Comparison of ENCODE assay signal across 8 cellular contexts in genomic region chr20:19976595-19977372, GRCh38. TPM values are rescaled to one million over a fixed set of nuclear protein-coding genes. Genes with fewer than 3 reads are reported as not detected.
DNase-seq lines count a peak whose midpoint lies in the region; ATAC-seq and TF ChIP-seq lines count a peak whose summit lies in the region.

No MANE protein-coding gene starts in this region.

- H2AFZ ChIP-seq in HCT116 (ENCODE audit: low read depth, low read length, poor library complexity, severe bottlenecking), result peak overlapping the region; percentile 37

- peak overlapping the region in 1 of 2 experiments; percentile 41; a peak in 3 of 4 replicates for H3K4me3 ChIP-seq in HCT116 (replicated peaks in 1 of 2; ENCODE audit: low read depth in 1 of 2, low read length in 2 of 2)
- peak overlapping the region; percentile 93 for H3K4me3 ChIP-seq in astrocyte of the cerebellum (ENCODE audit: low read depth, low read length)

- H3K36me3 Mint-ChIP-seq in stimulated activated naive B cell treated with anti-CD40 and anti-IgM and Interleukin-4, amounts not matched to agents 10 μg/mL and 1 μg/mL and 100 μg/mL, for 72 hours, result peaks cover 0 to 5% of the 10 kb centered on the region in 2 donors

- peaks cover 10% of the 10 kb centered on the region; the same call in 1 of the 2 replicates for H3K27me3 ChIP-seq in HCT116 (ENCODE audit: insufficient read depth, low read length)

- CTCF ChIA-PET in HCT116 (lab: Charles Lee), result interaction anchor here (0.6 kb wide), 1 partner anchor 90 kb away, joined by 3 read pairs; no protein-coding TSS in a partner anchor

- peak overlapping the region; percentile 15 for H3K27ac Mint-ChIP-seq in stimulated activated naive B cell treated with anti-CD40 and anti-IgM and Interleukin-4, amounts not matched to agents 10 μg/mL and 1 μg/mL and 100 μg/mL, for 72 hours

- H3K4me2 ChIP-seq in HCT116 (ENCODE audit: low read length), result peak overlapping the region; percentile 79

- RAD21 ChIA-PET in HCT116 (lab: Charles Lee; ENCODE audit: low non-redundant PET in 1 of 2, low total read pairs in 2 of 2, uncharacterized antibody in 2 of 2, unreplicated experiment in 2 of 2), result interaction anchor here (0.6 to 0.9 kb wide), 2 partner anchors 11 to 17 kb away, joined by 3 read pairs; no protein-coding TSS in a partner anchor

- H3K4me1 Mint-ChIP-seq in stimulated activated naive B cell treated with anti-CD40 and anti-IgM and Interleukin-4, amounts not matched to agents 10 μg/mL and 1 μg/mL and 100 μg/mL, for 72 hours, result peaks cover 8 to 10% of the 10 kb centered on the region in 2 donors

- in situ Hi-C loops in astrocyte of the cerebellum (cut with HindIII; ENCODE audit: low sequenced_read_pairs), result loop anchor here (10.0 kb wide), 1 partner anchor 192 kb away; no protein-coding TSS in a partner anchor

- peak; percentile 63 for DNase-seq in HCT116 (ENCODE audit: low read depth, low spot score)
- peak; percentile 79 for DNase-seq in astrocyte of the cerebellum (ENCODE audit: low read depth)
- peak; percentile 68 for DNase-seq in iPS-NIHi11 (ENCODE audit: low spot score)
- DNase-seq in stimulated activated naive B cell treated with anti-CD40 and anti-IgM and Interleukin-4, amounts not matched to agents 10 μg/mL and 1 μg/mL and 100 μg/mL, for 72 hours, result no peak
- DNase-seq in NCI-H187 treated with DMSO at 0.1 percent for 48 hours (lab: John Stamatoyannopoulos, UW), result no peak
- DNase-seq in activated naive CD4-positive, alpha-beta T cell treated with anti-CD3 and anti-CD28 coated beads, Interleukin-2, amount 50 U/mL, for 16 hours, result no peak
- DNase-seq in activated CD4-positive, alpha-beta T cell treated with anti-CD3 and anti-CD28 coated beads, Interleukin-2, amount 50 U/mL, for 4 hours, result no peak

- peak overlapping the region; percentile 39 for H3K9ac ChIP-seq in HCT116 (ENCODE audit: low read length)

- TF ChIP-seq RAD21 in HCT116 (IDR thresholded peaks at IDR 0.05; ENCODE audit: low read depth), result 0 out of 2 replicates have a peak, but pooled peaks have one; percentile 6

- no peaks in the 10 kb centered on the region for H3K9me2 ChIP-seq in HCT116 (ENCODE audit: insufficient read depth)

- H3K4me3 Mint-ChIP-seq in stimulated activated naive B cell treated with anti-CD40 and anti-IgM and Interleukin-4, amounts not matched to agents 10 μg/mL and 1 μg/mL and 100 μg/mL, for 72 hours, result no peak overlapping the region

- H3K27ac ChIP-seq in HCT116 (ENCODE audit: low read depth, low read length), result peak overlapping the region; percentile 60

- intact Hi-C loops in HCT116 (cut with micrococcal nuclease), result no loop called here

- ATAC-seq in HCT116, result peak; percentile 78
- ATAC-seq in stimulated activated naive B cell treated with anti-CD40 and anti-IgM and Interleukin-4, amounts not matched to agents 10 μg/mL and 1 μg/mL and 100 μg/mL, for 72 hours (replicated peaks), result no peak
- ATAC-seq in HG03025 (IDR thresholded peaks at IDR 0.05; ENCODE audit: low FRiP score, unreplicated experiment), result no peak

- peaks cover 50 to 56% of the 10 kb centered on the region in 2 experiments for H3K4me1 ChIP-seq in HCT116 (ENCODE audit: control insufficient read depth in 1 of 2, insufficient read depth in 2 of 2, low read length in 2 of 2)

- TF ChIP-seq CTCF in HCT116 (IDR thresholded peaks at IDR 0.05 in 2 of 3, conservative IDR thresholded peaks at IDR 0.05 in 1 of 3; ENCODE audit: borderline replicate concordance in 1 of 3, insufficient read depth in 1 of 3, low read depth in 2 of 3, low read length in 2 of 3) (no peak), astrocyte of the cerebellum (IDR thresholded peaks at IDR 0.05; ENCODE audit: low read depth, low read length, missing control alignments) (no peak)

- H3K9me3 ChIP-seq in HCT116 (ENCODE audit: control insufficient read depth in 1 of 2, insufficient read depth in 1 of 2, low read depth in 1 of 2, low read length in 2 of 2), result no peaks in the 10 kb centered on the region

- no peaks in the 10 kb centered on the region for H4K20me1 ChIP-seq in HCT116 (ENCODE audit: insufficient read depth)

- H3K27me3 Mint-ChIP-seq in stimulated activated naive B cell treated with anti-CD40 and anti-IgM and Interleukin-4, amounts not matched to agents 10 μg/mL and 1 μg/mL and 100 μg/mL, for 72 hours, result no peaks in the 10 kb centered on the region

- no peaks in the 10 kb centered on the region for H3K79me2 ChIP-seq in HCT116 (ENCODE audit: insufficient read depth, low read length)

- no TSS peak for BruUV-seq in HCT116 (replicated peaks; lab: Mats Ljungman, UMichigan)

- POLR2A ChIA-PET in HCT116 (lab: Charles Lee), result interaction anchor here (1.1 kb wide), 1 partner anchor 16 kb away, joined by 3 read pairs; no protein-coding TSS in a partner anchor

- H3K36me3 ChIP-seq in HCT116 (ENCODE audit: control insufficient read depth in 1 of 2, insufficient read depth in 2 of 2, low read length in 2 of 2), result no peaks in the 10 kb centered on the region

- TF ChIP-seq POLR2A in HCT116 (IDR thresholded peaks at IDR 0.05; ENCODE audit: borderline replicate concordance, extremely low read depth, insufficient read depth, insufficient read length), result no peak

- H3K9me3 Mint-ChIP-seq in stimulated activated naive B cell treated with anti-CD40 and anti-IgM and Interleukin-4, amounts not matched to agents 10 μg/mL and 1 μg/mL and 100 μg/mL, for 72 hours, result no peaks in the 10 kb centered on the region

TF ChIP-seq in HCT116, 20 proteins besides CTCF, POLR2A, EP300 and RAD21 (continues in another document):
- TF ChIP-seq REST (IDR thresholded peaks at IDR 0.05; ENCODE audit: low read depth) (no peak), ZNF274 (IDR thresholded peaks at IDR 0.05; ENCODE audit: low read depth, low read length) (no peak), FOSL1 (IDR thresholded peaks at IDR 0.05; ENCODE audit: low read depth) (peak; percentile 28), ELF1 (IDR thresholded peaks at IDR 0.05; ENCODE audit: borderline replicate concordance, low read depth) (no peak), ZFX (IDR thresholded peaks at IDR 0.05) (no peak), JUND (IDR thresholded peaks at IDR 0.05) (peak; percentile 48), CBX3 (IDR thresholded peaks at IDR 0.05; ENCODE audit: low read depth) (no peak), MAX (IDR thresholded peaks at IDR 0.05) (no peak), YY1 (IDR thresholded peaks at IDR 0.05; ENCODE audit: extremely low read depth, insufficient replicate concordance, low read depth, low read length) (no peak), EZH2phosphoT487 (IDR thresholded peaks at IDR 0.05; ENCODE audit: borderline replicate concordance) (no peak), ATF3 (IDR thresholded peaks at IDR 0.05) (peak; percentile 30; the same call in 1 of the 2 replicates), TCF7L2 (IDR thresholded peaks at IDR 0.05; ENCODE audit: borderline replicate concordance, extremely low read depth, insufficient read depth, insufficient read length) (peak; percentile 29), SP1 (IDR thresholded peaks at IDR 0.05; ENCODE audit: low read depth) (peak; percentile 45; the same call in 1 of the 2 replicates), ZBTB33 (IDR thresholded peaks at IDR 0.05; ENCODE audit: extremely low read depth, insufficient replicate concordance, low read length) (no peak), POLR2AphosphoS5 (IDR thresholded peaks at IDR 0.05; ENCODE audit: low read depth, low read length) (no peak)

RNA-seq across cellular contexts. Expression of gene NAA20, which starts 40.4 kb away (rescaled TPM):
- total RNA-seq in HCT116 (2021; ENCODE audit: unreplicated experiment), result 71.5 TPM
- polyA plus RNA-seq in HCT116 (2012), result 38.9 and 53.5 TPM in 2 replicates

Comparison
In these comparisons a context has a peak if more than half of its experiments do, and no peak if none do; other contexts are left out.
1. DNase-seq: peak in HCT116 (single experiment), astrocyte of the cerebellum (single experiment) and iPS-NIHi11 (single experiment); none in stimulated activated naive B cell treated with anti-CD40 and anti-IgM and Interleukin-4, amounts not matched to agents 10 μg/mL and 1 μg/mL and 100 μg/mL, for 72 hours (single experiment), NCI-H187 treated with DMSO at 0.1 percent for 48 hours (single experiment), activated naive CD4-positive, alpha-beta T cell treated with anti-CD3 and anti-CD28 coated beads, Interleukin-2, amount 50 U/mL, for 16 hours (single experiment) and activated CD4-positive, alpha-beta T cell treated with anti-CD3 and anti-CD28 coated beads, Interleukin-2, amount 50 U/mL, for 4 hours (0 of 2).